6 cellular contexts compared by ENCODE assay signal in the genomic region with DNA sequence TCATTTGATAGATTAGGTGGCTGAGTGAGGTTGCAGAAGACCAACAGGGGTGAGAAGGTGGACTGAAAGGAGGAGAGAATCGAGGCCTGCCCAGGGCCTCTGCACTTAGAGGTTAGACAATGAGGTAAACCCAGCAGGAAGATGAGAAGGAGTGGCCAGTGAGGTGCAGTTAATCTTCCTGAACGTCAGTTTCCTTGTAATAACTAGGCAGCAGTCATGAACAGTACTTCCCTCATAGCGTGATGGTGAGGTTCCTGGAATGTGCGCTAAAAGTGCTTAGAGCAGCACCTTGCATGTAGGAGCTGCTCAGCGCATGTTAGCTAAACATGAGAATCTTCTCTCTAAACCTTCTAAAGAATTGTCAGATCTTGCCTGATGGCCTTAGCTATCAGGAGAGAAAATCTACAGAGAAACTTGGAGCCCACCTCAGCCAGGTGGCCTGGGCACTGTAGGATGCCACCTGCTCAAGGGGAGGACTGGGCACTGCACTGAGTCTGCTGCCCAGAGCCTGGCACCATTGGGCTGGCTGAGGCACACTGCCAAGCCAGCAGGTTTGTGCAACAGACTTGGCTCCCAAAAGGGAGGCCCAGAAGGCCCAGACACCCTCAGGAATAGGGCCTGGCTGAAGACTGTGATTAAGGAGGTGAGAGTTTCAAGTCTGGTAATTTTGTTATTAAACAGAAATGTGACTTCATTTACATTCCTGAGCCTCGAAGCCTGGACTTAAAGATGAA. TPM values are rescaled to one million over a fixed set of nuclear protein-coding genes. Genes with fewer than 3 reads are reported as not detected.
"Had no signal": no experiment of that assay in that cellular context is flagged by ENCODE, and none has a peak within 500 bp of the region (broad histone marks: within the 10 kb centered on the region; RNA-seq: fewer than 3 reads in every experiment).

No MANE protein-coding gene starts in this region.

RNA-seq across cellular contexts. Expression of gene LGALS9C, which starts 10.2 kb away (rescaled TPM):
- total RNA-seq: HT1080, K562, M059J, SK-MEL-5 had no signal
- polyA plus RNA-seq: IgD-negative memory B cell, K562, SK-N-SH had no signal
